11 cellular contexts compared by ENCODE assay signal in the genomic region with DNA sequence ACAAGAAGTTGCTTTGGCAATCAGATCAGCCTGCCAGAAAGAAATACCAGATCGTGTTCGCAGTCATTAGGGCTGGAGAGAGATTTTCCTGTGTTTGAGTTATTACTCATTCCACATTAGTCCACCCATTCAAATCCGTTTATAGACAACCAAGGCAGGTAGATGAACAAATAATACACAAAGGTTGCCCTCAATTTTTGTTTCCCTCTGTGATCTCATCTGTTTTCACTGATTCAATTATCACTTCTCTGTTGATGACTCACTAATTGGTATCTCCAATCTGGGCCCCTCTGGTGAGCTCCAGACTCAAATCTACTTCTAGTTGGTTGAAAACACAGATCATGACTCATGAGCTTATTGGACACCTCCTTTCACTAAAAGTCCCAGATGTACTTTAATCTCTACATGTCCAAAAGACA. TPM values are rescaled to one million over a fixed set of nuclear protein-coding genes. Genes with fewer than 3 reads are reported as not detected.
A peak's percentile ranks its signal among the peaks of the same experiment; 100 is the strongest.
DNase-seq lines count a peak whose midpoint lies in the region; ATAC-seq and TF ChIP-seq lines count a peak whose summit lies in the region.
"Had no signal": no experiment of that assay in that cellular context is flagged by ENCODE, and none has a peak within 500 bp of the region (broad histone marks: within the 10 kb centered on the region; RNA-seq: fewer than 3 reads in every experiment).

No MANE protein-coding gene starts in this region.

- no TSS peak for BruUV-seq in HCT116 (replicated peaks; lab: Mats Ljungman, UMichigan)

- no peak for TF ChIP-seq CTCF in HCT116 (IDR thresholded peaks at IDR 0.05 in 2 of 3, conservative IDR thresholded peaks at IDR 0.05 in 1 of 3; ENCODE audit: borderline replicate concordance in 1 of 3, insufficient read depth in 1 of 3, low read depth in 2 of 3, low read length in 2 of 3)
- no peak for TF ChIP-seq CTCF in RWPE2 (IDR thresholded peaks at IDR 0.05; ENCODE audit: poor library complexity, severe bottlenecking)
- TF ChIP-seq CTCF in foreskin fibroblast (IDR thresholded peaks at IDR 0.05; ENCODE audit: low read depth, low read length) = no peak

- no peak overlapping the region for H3K9ac ChIP-seq in HCT116 (ENCODE audit: low read length)

- no peak overlapping the region for H2AFZ ChIP-seq in HCT116 (ENCODE audit: low read depth, low read length, poor library complexity, severe bottlenecking)

- CTCF ChIA-PET in HCT116 (lab: Charles Lee) = no interaction called here

- H3K9me2 ChIP-seq in HCT116 (ENCODE audit: insufficient read depth) = no peaks in the 10 kb centered on the region

- H3K4me2 ChIP-seq in HCT116 (ENCODE audit: low read length) = peak overlapping the region; percentile 21

- no peaks in the 10 kb centered on the region for H4K20me1 ChIP-seq in HCT116 (ENCODE audit: insufficient read depth)

- H3K27ac ChIP-seq in HCT116 (ENCODE audit: low read depth, low read length) = no peak overlapping the region
- no peak overlapping the region for H3K27ac ChIP-seq in RWPE2 (ENCODE audit: poor library complexity, severe bottlenecking)

- 0 out of 2 replicates have a peak, but pooled peaks have one; percentile 25 for ATAC-seq in HCT116
- ATAC-seq in RWPE2 (ENCODE audit: low read depth) = peak; percentile 90
- ATAC-seq in GM18520 (IDR thresholded peaks at IDR 0.05; ENCODE audit: unreplicated experiment) = no peak

- H3K4me3 ChIP-seq in HCT116 (replicated peaks in 1 of 2; ENCODE audit: low read depth in 1 of 2, low read length in 2 of 2) (no peak overlapping the region), RWPE2 (ENCODE audit: severe bottlenecking) (no peak overlapping the region), foreskin fibroblast (ENCODE audit: low read depth in 1 of 2, low read length in 2 of 2) (no peak overlapping the region)

- intact Hi-C loops in HCT116 (cut with micrococcal nuclease) = no loop called here

- POLR2A ChIA-PET in HCT116 (lab: Charles Lee) = no interaction called here

- no peaks in the 10 kb centered on the region for H3K9me3 ChIP-seq in HCT116 (ENCODE audit: control insufficient read depth in 1 of 2, insufficient read depth in 1 of 2, low read depth in 1 of 2, low read length in 2 of 2)
- H3K9me3 ChIP-seq in RWPE2 (ENCODE audit: severe bottlenecking) = no peaks in the 10 kb centered on the region

- peaks cover 0 to 17% of the 10 kb centered on the region in 2 experiments; a peak in 1 of 4 replicates for H3K4me1 ChIP-seq in HCT116 (ENCODE audit: control insufficient read depth in 1 of 2, insufficient read depth in 2 of 2, low read length in 2 of 2)
- H3K4me1 ChIP-seq in RWPE2 (ENCODE audit: insufficient read depth, poor library complexity, severe bottlenecking) = peaks cover 4% of the 10 kb centered on the region

- TF ChIP-seq POLR2A in HCT116 (IDR thresholded peaks at IDR 0.05; ENCODE audit: borderline replicate concordance, extremely low read depth, insufficient read depth, insufficient read length) = no peak

- DNase-seq in Ammon's horn (ENCODE audit: low spot score) (peak; percentile 3), HCT116 (ENCODE audit: low read depth, low spot score) (peak; percentile 7), RWPE2 (ENCODE audit: low spot score) (no peak), foreskin fibroblast (peak; percentile 18 to 42), T1000 (lab: John Stamatoyannopoulos, UW) (no peak)
- DNase-seq in activated naive CD4-positive, alpha-beta T cell treated with Interleukin-2 at 50 U/mL for 16 hours = no peak
- no peak for DNase-seq in stimulated activated CD8-positive, alpha-beta memory T cell treated with anti-CD3 and anti-CD28 coated beads, Interleukin-4, amount 100 ng/mL, for 48 hours
- DNase-seq: activated naive CD4-positive, alpha-beta T cell treated with anti-CD3 and anti-CD28 coated beads, Interleukin-2, amount 10 ng/mL, durations not matched to agents 7 days and 5 days; foreskin melanocyte; NCI-H510A had no signal

- RAD21 ChIA-PET in HCT116 (lab: Charles Lee; ENCODE audit: low non-redundant PET in 1 of 2, low total read pairs in 2 of 2, uncharacterized antibody in 2 of 2, unreplicated experiment in 2 of 2) = no interaction called here

- H3K36me3 ChIP-seq in HCT116 (ENCODE audit: control insufficient read depth in 1 of 2, insufficient read depth in 2 of 2, low read length in 2 of 2) (no peaks in the 10 kb centered on the region), RWPE2 (ENCODE audit: low read depth) (no peaks in the 10 kb centered on the region)

- H3K27me3 ChIP-seq in HCT116 (ENCODE audit: insufficient read depth, low read length) = no peaks in the 10 kb centered on the region
- H3K27me3 ChIP-seq in RWPE2 (ENCODE audit: insufficient read depth, poor library complexity, severe bottlenecking) = no peaks in the 10 kb centered on the region

- H3K79me2 ChIP-seq in HCT116 (ENCODE audit: insufficient read depth, low read length) = no peaks in the 10 kb centered on the region

- TF ChIP-seq RAD21 in HCT116 (IDR thresholded peaks at IDR 0.05; ENCODE audit: low read depth) = no peak

TF ChIP-seq in HCT116, 20 proteins besides CTCF, POLR2A, EP300 and RAD21:
- TF ChIP-seq ELF1 (IDR thresholded peaks at IDR 0.05; ENCODE audit: borderline replicate concordance, low read depth) (no peak), FOSL1 (IDR thresholded peaks at IDR 0.05; ENCODE audit: low read depth) (no peak)
- TF ChIP-seq, protein P1, sequence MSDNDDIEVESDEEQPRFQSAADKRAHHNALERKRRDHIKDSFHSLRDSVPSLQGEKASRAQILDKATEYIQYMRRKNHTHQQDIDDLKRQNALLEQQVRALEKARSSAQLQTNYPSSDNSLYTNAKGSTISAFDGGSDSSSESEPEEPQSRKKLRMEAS (IDR thresholded peaks at IDR 0.05) = no peak

RNA-seq across cellular contexts. Expression of a gene that starts 54.5 kb away (rescaled TPM):
- 17.1 TPM for total RNA-seq in HCT116 (2021; ENCODE audit: unreplicated experiment)
- polyA plus RNA-seq in HCT116 (2012) = 3.8 and 4.3 TPM in 2 replicates

Comparison
In these comparisons a context has a peak if more than half of its experiments do, and no peak if none do; other contexts are left out.
1. DNase-seq: peak in Ammon's horn (single experiment), HCT116 (single experiment) and foreskin fibroblast (2 of 2); none in RWPE2 (single experiment), activated naive CD4-positive, alpha-beta T cell treated with Interleukin-2 at 50 U/mL for 16 hours (single experiment), T1000 (single experiment) and stimulated activated CD8-positive, alpha-beta memory T cell treated with anti-CD3 and anti-CD28 coated beads, Interleukin-4, amount 100 ng/mL, for 48 hours (single experiment).